ENCODE assay signal across 2 cellular contexts in genomic region chr3:41936384-41936783, GRCh38.
A peak's percentile ranks its signal among the peaks of the same experiment; 100 is the strongest.
TF ChIP-seq lines count a peak whose summit lies in the region.

No MANE protein-coding gene starts in this region.

TF ChIP-seq in HEK293, 187 proteins besides CTCF, POLR2A, EP300 and RAD21 (continued from another document):
- TF ChIP-seq, protein P1, sequence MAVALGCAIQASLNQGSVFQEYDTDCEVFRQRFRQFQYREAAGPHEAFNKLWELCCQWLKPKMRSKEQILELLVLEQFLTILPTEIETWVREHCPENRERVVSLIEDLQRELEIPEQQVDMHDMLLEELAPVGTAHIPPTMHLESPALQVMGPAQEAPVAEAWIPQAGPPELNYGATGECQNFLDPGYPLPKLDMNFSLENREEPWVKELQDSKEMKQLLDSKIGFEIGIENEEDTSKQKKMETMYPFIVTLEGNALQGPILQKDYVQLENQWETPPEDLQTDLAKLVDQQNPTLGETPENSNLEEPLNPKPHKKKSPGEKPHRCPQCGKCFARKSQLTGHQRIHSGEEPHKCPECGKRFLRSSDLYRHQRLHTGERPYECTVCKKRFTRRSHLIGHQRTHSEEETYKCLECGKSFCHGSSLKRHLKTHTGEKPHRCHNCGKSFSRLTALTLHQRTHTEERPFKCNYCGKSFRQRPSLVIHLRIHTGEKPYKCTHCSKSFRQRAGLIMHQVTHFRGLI (tag by site-specific recombination; IDR thresholded peaks at IDR 0.05) = no peak
- TF ChIP-seq ZNF621 (tag by site-specific recombination; IDR thresholded peaks at IDR 0.05) (no peak), FEZF1 (tag by site-specific recombination; IDR thresholded peaks at IDR 0.05) (no peak), ZNF768 (tag by site-specific recombination; IDR thresholded peaks at IDR 0.05) (no peak), ZNF610 (tag by site-specific recombination; IDR thresholded peaks at IDR 0.05; ENCODE audit: borderline replicate concordance) (no peak), RBAK (tag by site-specific recombination; IDR thresholded peaks at IDR 0.05) (no peak), ZNF24 (tag by site-specific recombination; IDR thresholded peaks at IDR 0.05) (no peak), ZNF580 (tag by site-specific recombination; IDR thresholded peaks at IDR 0.05) (0 out of 2 replicates have a peak, but pooled peaks have one; percentile 16), ZSCAN30 (tag by site-specific recombination; IDR thresholded peaks at IDR 0.05) (no peak), ZNF747 (tag by site-specific recombination; IDR thresholded peaks at IDR 0.05) (no peak), ZNF521 (tag by site-specific recombination; IDR thresholded peaks at IDR 0.05) (no peak)

TF ChIP-seq in K562, 482 proteins besides CTCF, POLR2A, EP300 and RAD21 (continued from another document):
- TF ChIP-seq, protein P2, sequence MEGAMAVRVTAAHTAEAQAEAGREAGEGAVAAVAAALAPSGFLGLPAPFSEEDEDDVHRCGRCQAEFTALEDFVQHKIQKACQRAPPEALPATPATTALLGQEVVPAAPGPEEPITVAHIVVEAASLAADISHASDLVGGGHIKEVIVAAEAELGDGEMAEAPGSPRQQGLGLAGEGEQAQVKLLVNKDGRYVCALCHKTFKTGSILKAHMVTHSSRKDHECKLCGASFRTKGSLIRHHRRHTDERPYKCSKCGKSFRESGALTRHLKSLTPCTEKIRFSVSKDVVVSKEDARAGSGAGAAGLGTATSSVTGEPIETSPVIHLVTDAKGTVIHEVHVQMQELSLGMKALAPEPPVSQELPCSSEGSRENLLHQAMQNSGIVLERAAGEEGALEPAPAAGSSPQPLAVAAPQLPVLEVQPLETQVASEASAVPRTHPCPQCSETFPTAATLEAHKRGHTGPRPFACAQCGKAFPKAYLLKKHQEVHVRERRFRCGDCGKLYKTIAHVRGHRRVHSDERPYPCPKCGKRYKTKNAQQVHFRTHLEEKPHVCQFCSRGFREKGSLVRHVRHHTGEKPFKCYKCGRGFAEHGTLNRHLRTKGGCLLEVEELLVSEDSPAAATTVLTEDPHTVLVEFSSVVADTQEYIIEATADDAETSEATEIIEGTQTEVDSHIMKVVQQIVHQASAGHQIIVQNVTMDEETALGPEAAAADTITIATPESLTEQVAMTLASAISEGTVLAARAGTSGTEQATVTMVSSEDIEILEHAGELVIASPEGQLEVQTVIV (CRISPR knock-in tag; IDR thresholded peaks at IDR 0.05; ENCODE audit: borderline replicate concordance) = no peak
- no peak for TF ChIP-seq FOXJ2 (tag; IDR thresholded peaks at IDR 0.05)
- TF ChIP-seq, protein P3, sequence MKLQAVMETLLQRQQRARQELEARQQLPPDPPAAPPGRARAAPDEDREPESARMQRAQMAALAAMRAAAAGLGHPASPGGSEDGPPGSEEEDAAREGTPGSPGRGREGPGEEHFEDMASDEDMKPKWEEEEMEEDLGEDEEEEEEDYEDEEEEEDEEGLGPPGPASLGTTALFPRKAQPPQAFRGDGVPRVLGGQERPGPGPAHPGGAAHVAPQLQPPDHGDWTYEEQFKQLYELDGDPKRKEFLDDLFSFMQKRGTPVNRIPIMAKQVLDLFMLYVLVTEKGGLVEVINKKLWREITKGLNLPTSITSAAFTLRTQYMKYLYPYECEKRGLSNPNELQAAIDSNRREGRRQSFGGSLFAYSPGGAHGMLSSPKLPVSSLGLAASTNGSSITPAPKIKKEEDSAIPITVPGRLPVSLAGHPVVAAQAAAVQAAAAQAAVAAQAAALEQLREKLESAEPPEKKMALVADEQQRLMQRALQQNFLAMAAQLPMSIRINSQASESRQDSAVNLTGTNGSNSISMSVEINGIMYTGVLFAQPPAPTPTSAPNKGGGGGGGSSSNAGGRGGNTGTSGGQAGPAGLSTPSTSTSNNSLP (IDR thresholded peaks at IDR 0.05; ENCODE audit: borderline replicate concordance, low read depth, low read length) = no peak
- TF ChIP-seq RBM25 (IDR thresholded peaks at IDR 0.05; ENCODE audit: low read depth, low read length, severe bottlenecking) = peak; percentile 48
- TF ChIP-seq KDM1A (IDR thresholded peaks at IDR 0.05) = no peak
- peak; percentile 55 for TF ChIP-seq ZNF146 (CRISPR knock-in tag; IDR thresholded peaks at IDR 0.05; ENCODE audit: unreplicated experiment)
- no peak for TF ChIP-seq ZNF431 (CRISPR knock-in tag; IDR thresholded peaks at IDR 0.05)
- TF ChIP-seq TBL1XR1 (IDR thresholded peaks at IDR 0.05; ENCODE audit: low read length in 2 of 2) = no peak
